ENCODE assay signal across 8 cellular contexts in the genomic region with DNA sequence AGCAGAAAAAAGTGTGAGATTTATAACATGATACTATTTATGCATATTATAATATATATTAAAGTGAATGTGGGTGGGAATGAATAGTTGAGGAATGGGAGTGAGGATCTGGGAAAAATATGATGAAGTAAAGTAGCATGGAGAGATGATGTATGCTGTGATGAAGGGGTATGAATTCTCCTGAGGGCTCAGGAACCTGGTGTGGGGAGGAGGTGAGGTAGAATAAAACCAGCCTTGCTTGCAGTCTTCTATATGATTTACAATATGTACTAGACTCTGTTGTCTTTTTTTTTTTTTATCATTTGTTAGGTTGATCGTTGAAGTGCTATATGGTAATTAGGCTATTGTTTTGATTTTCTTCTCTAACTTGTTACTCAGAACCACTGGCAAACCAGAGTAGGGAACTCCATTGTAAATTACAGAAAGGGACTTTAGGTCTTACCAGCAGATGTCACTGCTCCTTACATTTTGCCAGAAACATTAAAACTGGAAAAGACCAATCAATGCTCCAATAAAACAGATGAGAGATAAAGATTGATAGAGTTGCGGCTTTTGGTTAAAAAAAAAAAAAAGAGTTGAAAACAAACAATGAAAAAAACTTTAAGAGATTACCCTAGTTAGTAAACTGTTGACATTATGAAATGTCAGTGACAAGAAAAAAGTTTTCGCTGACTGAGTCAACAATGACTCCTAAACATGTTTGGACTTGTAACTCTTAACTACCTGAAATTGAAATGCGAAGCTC. TPM values are rescaled to one million over a fixed set of nuclear protein-coding genes. Genes with fewer than 3 reads are reported as not detected.
DNase-seq lines count a peak whose midpoint lies in the region; ATAC-seq, FAIRE-seq and TF ChIP-seq lines count a peak whose summit lies in the region.

No MANE protein-coding gene starts in this region.

- intact Hi-C loops in endothelial cell of umbilical vein (cut with micrococcal nuclease), result loop anchor here (1.0 to 2.0 kb wide), 4 partner anchors 114 to 261 kb away; no protein-coding TSS in a partner anchor

- peak; percentile 70 for FAIRE-seq in endothelial cell of umbilical vein (lab: Jason Lieb, UNC)

- H3K4me3 ChIP-seq in endothelial cell of umbilical vein (replicated peaks in 1 of 3; ENCODE audit: insufficient read depth in 1 of 3, low read depth in 1 of 3, low read length in 3 of 3), result no peak overlapping the region

- dilution Hi-C loops in endothelial cell of umbilical vein (cut with MboI; ENCODE audit: extremely low pct_ligation_motif_present, low sequenced_read_pairs), result no loop called here

- H3K9ac ChIP-seq in endothelial cell of umbilical vein (replicated peaks; ENCODE audit: extremely low read depth, insufficient read depth, low read length), result no peak overlapping the region

- H3K4me1 ChIP-seq in endothelial cell of umbilical vein (ENCODE audit: control insufficient read depth, extremely low read depth, insufficient read depth, low read length), result peaks cover 3% of the 10 kb centered on the region

- no peak overlapping the region for H3K4me2 ChIP-seq in endothelial cell of umbilical vein (ENCODE audit: insufficient read depth, low read length)

- TF ChIP-seq CTCF in GM12872 (IDR thresholded peaks at IDR 0.05; ENCODE audit: insufficient read depth, low read depth, low read length), result peak; percentile 49; the same call in 2 of the 3 replicates
- TF ChIP-seq CTCF in endothelial cell of umbilical vein (IDR thresholded peaks at IDR 0.05; ENCODE audit: extremely low read depth in 1 of 2, insufficient read depth in 1 of 2, low read depth in 1 of 2, low read length in 2 of 2), result peak; percentile 35 to 46

- no peaks in the 10 kb centered on the region for H3K36me3 ChIP-seq in endothelial cell of umbilical vein (ENCODE audit: control insufficient read depth in 2 of 2, extremely low read depth in 1 of 2, insufficient read depth in 2 of 2, low read length in 2 of 2)

- no peaks in the 10 kb centered on the region for H4K20me1 ChIP-seq in endothelial cell of umbilical vein (replicated peaks; ENCODE audit: control insufficient read depth, extremely low read depth, insufficient read depth, low read length)

- H3K4me1 Mint-ChIP-seq in naive B cell, result no peaks in the 10 kb centered on the region

- no peak overlapping the region for H3K4me3 Mint-ChIP-seq in naive B cell

- peaks cover 0 to 3% of the 10 kb centered on the region in 2 donors for H3K36me3 Mint-ChIP-seq in naive B cell

- H2AFZ ChIP-seq in endothelial cell of umbilical vein (ENCODE audit: low read depth, low read length), result peak overlapping the region; percentile 51

- H3K79me2 ChIP-seq in endothelial cell of umbilical vein (ENCODE audit: control insufficient read depth, insufficient read depth, low read length), result no peaks in the 10 kb centered on the region

- H3K27ac Mint-ChIP-seq in naive B cell, result peak overlapping the region in 1 of 6 donors; percentile 60

- no TSS peak for BruUV-seq in endothelial cell of umbilical vein (replicated peaks; lab: Mats Ljungman, UMichigan)

- no peaks in the 10 kb centered on the region for H3K9me3 Mint-ChIP-seq in naive B cell

- ATAC-seq in naive B cell (ENCODE audit: low read depth in 2 of 2) (no peak), GM18511 (IDR thresholded peaks at IDR 0.05; ENCODE audit: unreplicated experiment) (no peak)

- peak; percentile 22 for DNase-seq in A172 (ENCODE audit: low spot score)
- peak; percentile 23 for DNase-seq in NCI-H524 treated with DMSO at 0.1 percent for 48 hours (lab: John Stamatoyannopoulos, UW)
- peak; percentile 68 for DNase-seq in endothelial cell of umbilical vein (ENCODE audit: low read depth, low spot score)
- peak; percentile 5 for DNase-seq in naive B cell
- DNase-seq in activated CD4-positive, CD25-positive, alpha-beta regulatory T cell treated with anti-CD3 and anti-CD28 coated beads, Interleukin-2, amount 50 U/mL, for 72 hours, result no peak
- DNase-seq in effector CD8-positive, alpha-beta T cell (lab: John Stamatoyannopoulos, UW), result no peak

- H3K27me3 Mint-ChIP-seq in naive B cell, result no peaks in the 10 kb centered on the region

- H3K9me1 ChIP-seq in endothelial cell of umbilical vein (replicated peaks; ENCODE audit: control insufficient read depth, extremely low read depth, insufficient read depth, low read length), result no peaks in the 10 kb centered on the region

- POLR2A ChIA-PET in endothelial cell of umbilical vein (lab: Charles Lee), result no interaction called here

- TF ChIP-seq POLR2A in endothelial cell of umbilical vein (IDR thresholded peaks at IDR 0.05; ENCODE audit: low read depth, low read length), result no peak

- no peak overlapping the region for H3K27ac ChIP-seq in endothelial cell of umbilical vein (ENCODE audit: insufficient read depth, low read depth, low read length)

- CTCF ChIA-PET in endothelial cell of umbilical vein (lab: Charles Lee), result interaction anchor here (0.7 to 2.8 kb wide), 19 partner anchors 8 to 262 kb away, joined by 3 to 76 read pairs (median 3); partner anchors contain the start of gene SAV1

- H3K27me3 ChIP-seq in endothelial cell of umbilical vein (ENCODE audit: control insufficient read depth in 2 of 2, insufficient read depth in 2 of 2, low read length in 2 of 2), result no peaks in the 10 kb centered on the region

- H3K9me3 ChIP-seq in endothelial cell of umbilical vein (replicated peaks; ENCODE audit: control insufficient read depth, insufficient read depth, low read length), result no peaks in the 10 kb centered on the region

TF ChIP-seq in endothelial cell of umbilical vein, 7 proteins besides CTCF, POLR2A, EP300 and RAD21:
- TF ChIP-seq GATA2 (IDR thresholded peaks at IDR 0.05; ENCODE audit: insufficient read depth, insufficient read length, low read depth, low read length) (no peak), POLR2AphosphoS5 (IDR thresholded peaks at IDR 0.05; ENCODE audit: insufficient read depth, low read depth, low read length) (no peak), JUN (IDR thresholded peaks at IDR 0.05; ENCODE audit: borderline replicate concordance, insufficient read depth, insufficient read length, low read depth) (no peak), FOS (IDR thresholded peaks at IDR 0.05; ENCODE audit: borderline replicate concordance, insufficient read depth, low read length) (no peak), EZH2 (IDR thresholded peaks at IDR 0.05; ENCODE audit: borderline replicate concordance, low read depth, low read length, severe bottlenecking) (no peak), MAX (IDR thresholded peaks at IDR 0.05; ENCODE audit: insufficient read depth, insufficient read length) (no peak)

RNA-seq across cellular contexts. Expression of gene ATL1, which starts 39.9 kb away (rescaled TPM):
- 14.0 and 15.8 TPM in 2 replicates for total RNA-seq in A172 (2014; rRNA removed; shearing (Covaris generic))
- 2.8 and 5.1 TPM in 2 replicates for total RNA-seq in endothelial cell of umbilical vein
- 1.1 and 1.4 TPM in 2 replicates for polyA plus RNA-seq in endothelial cell of umbilical vein
- polyA plus RNA-seq in endothelial cell of umbilical vein (2011; cell fraction: cytosol; rRNA removed), result 1.5 TPM in 2 replicates
- polyA plus RNA-seq in endothelial cell of umbilical vein (2011; cell fraction: nucleus; rRNA removed), result 0.91 and 1.0 TPM in 2 replicates
- 2.3 TPM in 2 replicates for polyA plus RNA-seq in endothelial cell of umbilical vein (2012)
- 6.8 and 8.7 TPM in 2 replicates for polyA minus RNA-seq in endothelial cell of umbilical vein
- polyA minus RNA-seq in endothelial cell of umbilical vein (2011; cell fraction: cytosol; rRNA and poly(A)+ RNA removed), result not detected
- 1.3 and 1.7 TPM in 2 replicates for polyA minus RNA-seq in endothelial cell of umbilical vein (2011; cell fraction: nucleus; rRNA and poly(A)+ RNA removed)
- 1 to 10 TPM; 2.1 to 7.1 (median 5.2) TPM for polyA plus RNA-seq in naive B cell (ENCODE audit: low read depth in 6 of 6)

Comparison
In these comparisons a context has a peak if more than half of its experiments do, and no peak if none do; other contexts are left out.
1. DNase-seq: peak in A172 (single experiment), NCI-H524 treated with DMSO at 0.1 percent for 48 hours (single experiment), endothelial cell of umbilical vein (single experiment) and naive B cell (single experiment); none in activated CD4-positive, CD25-positive, alpha-beta regulatory T cell treated with anti-CD3 and anti-CD28 coated beads, Interleukin-2, amount 50 U/mL, for 72 hours (single experiment) and effector CD8-positive, alpha-beta T cell (single experiment).